Comparison of ENCODE assay signal across 15 cellular contexts in the genomic region with DNA sequence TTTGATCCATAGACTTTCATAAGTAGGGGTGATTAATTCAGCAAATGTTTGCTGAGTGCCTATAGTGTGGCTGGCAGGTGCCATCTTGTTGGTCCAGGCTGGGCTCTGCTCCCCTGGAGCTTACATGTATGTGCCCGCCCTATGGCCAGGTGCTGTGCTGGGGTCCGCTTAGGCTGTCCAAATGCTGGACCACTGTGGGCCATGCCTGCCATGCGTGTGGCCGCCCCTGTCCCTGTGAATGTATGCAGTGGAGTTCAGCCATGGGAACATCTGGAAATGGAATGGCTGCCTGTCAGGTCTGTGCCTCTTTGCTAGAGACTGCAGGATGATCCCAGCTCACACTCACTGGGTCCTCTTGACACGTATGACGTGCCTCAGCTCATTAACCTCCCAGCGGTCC.
DNase-seq lines count a peak whose midpoint lies in the region; TF ChIP-seq lines count a peak whose summit lies in the region.
"Had no signal": no experiment of that assay in that cellular context is flagged by ENCODE, and none has a peak within 500 bp of the region (broad histone marks: within the 10 kb centered on the region; RNA-seq: fewer than 3 reads in every experiment).

No MANE protein-coding gene starts in this region.

- no peaks in the 10 kb centered on the region for H3K4me1 ChIP-seq in right atrium auricular region
- H3K4me1 ChIP-seq: BE2C had no signal

- intact Hi-C loops in cardiac septum (cut with DNase I), result no loop called here
- intact Hi-C loops in posterior vena cava (cut with DNase I), result no loop called here

- H3K27ac ChIP-seq in right atrium auricular region, result no peak overlapping the region
- H3K27ac ChIP-seq: C4-2B had no signal

- no peak for TF ChIP-seq CTCF in right atrium auricular region (IDR thresholded peaks at IDR 0.05)

- no peak overlapping the region for H3K4me3 ChIP-seq in right atrium auricular region

- H3K27me3 ChIP-seq in right atrium auricular region, result no peaks in the 10 kb centered on the region
- H3K27me3 ChIP-seq: BE2C had no signal

- H3K36me3 ChIP-seq in right atrium auricular region, result no peaks in the 10 kb centered on the region
- H3K36me3 ChIP-seq: BE2C had no signal

- H3K9me3 ChIP-seq in right atrium auricular region, result peaks cover 0 to 11% of the 10 kb centered on the region in 2 donors
- H3K9me3 ChIP-seq: BE2C had no signal

- DNase-seq in right atrium auricular region (ENCODE audit: low spot score), result peak; percentile 26
- no peak for DNase-seq in cardiac septum (ENCODE audit: low spot score)
- DNase-seq in ecto neural progenitor cell (ENCODE audit: low spot score), result peak; percentile 20
- DNase-seq in posterior vena cava (ENCODE audit: low spot score), result peak; percentile 50
- DNase-seq in ureter (ENCODE audit: low spot score), result peak; percentile 20
- no peak for DNase-seq in NCI-H1092 (lab: John Stamatoyannopoulos, UW)
- DNase-seq in NCI-H82 treated with DMSO at 0.1 percent for 48 hours (lab: John Stamatoyannopoulos, UW; ENCODE audit: unreplicated experiment), result no peak
- DNase-seq: BE2C; CD4-positive, alpha-beta memory T cell; DMS153; DND-41; GDM1; GOT3; H9 had no signal

Comparison
In these comparisons a context has a peak if more than half of its experiments do, and no peak if none do; other contexts are left out.
1. DNase-seq: peak in right atrium auricular region (single experiment), ecto neural progenitor cell (single experiment), posterior vena cava (single experiment) and ureter (single experiment); none in cardiac septum (single experiment), NCI-H1092 (single experiment) and NCI-H82 treated with DMSO at 0.1 percent for 48 hours (single experiment).